Comparison of ENCODE assay signal across 12 cellular contexts in the genomic region with DNA sequence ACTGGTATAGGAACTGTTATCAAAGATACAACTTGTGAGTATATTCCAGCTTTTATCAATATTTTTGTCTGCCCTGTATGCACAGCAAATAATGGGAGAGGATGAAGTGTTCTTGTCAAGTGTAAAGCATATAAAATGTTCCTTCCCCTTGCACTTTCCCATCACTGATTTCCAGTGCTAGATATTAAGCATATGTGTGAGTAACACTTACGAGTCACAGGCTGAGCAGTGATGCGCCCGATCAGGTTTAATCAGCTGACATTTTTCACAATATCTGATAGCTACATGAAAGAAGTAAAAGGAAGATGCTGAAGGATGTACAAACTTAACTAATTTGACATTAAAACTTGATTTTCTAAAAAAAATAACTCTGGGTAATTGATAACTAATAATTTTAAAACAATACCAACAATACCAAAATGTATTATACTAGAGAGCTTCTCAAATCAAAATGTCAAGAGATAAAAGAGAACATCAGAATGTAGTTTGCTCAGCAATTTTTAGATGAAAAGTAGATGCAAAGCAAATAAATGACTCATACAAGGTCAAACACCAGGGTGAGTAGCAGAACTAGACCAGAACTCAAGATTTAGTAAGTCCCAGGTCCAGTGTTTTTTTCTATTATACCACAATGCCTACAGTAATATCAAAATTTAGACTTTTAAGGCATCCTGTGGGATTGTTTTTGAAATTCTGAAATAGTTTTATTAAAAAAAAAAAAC. TPM values are rescaled to one million over a fixed set of nuclear protein-coding genes. Genes with fewer than 3 reads are reported as not detected.
DNase-seq lines count a peak whose midpoint lies in the region; ATAC-seq and TF ChIP-seq lines count a peak whose summit lies in the region.
"Had no signal": no experiment of that assay in that cellular context is flagged by ENCODE, and none has a peak within 500 bp of the region (broad histone marks: within the 10 kb centered on the region; RNA-seq: fewer than 3 reads in every experiment).

No MANE protein-coding gene starts in this region.

- H3K27ac ChIP-seq in Karpas-422 (ENCODE audit: low read length), result no peak overlapping the region
- H3K27ac ChIP-seq in gastrocnemius medialis, result no peak overlapping the region
- H3K27ac ChIP-seq in gastroesophageal sphincter, result no peak overlapping the region
- H3K27ac ChIP-seq: cardiac muscle cell had no signal

- H3K9ac ChIP-seq in Karpas-422 (ENCODE audit: low read length), result no peak overlapping the region

- no peaks in the 10 kb centered on the region for H3K27me3 ChIP-seq in Karpas-422 (ENCODE audit: low read length)
- no peaks in the 10 kb centered on the region for H3K27me3 ChIP-seq in gastrocnemius medialis
- H3K27me3 ChIP-seq in gastroesophageal sphincter, result no peaks in the 10 kb centered on the region
- H3K27me3 ChIP-seq: cardiac muscle cell had no signal

- no peaks in the 10 kb centered on the region for H4K20me1 ChIP-seq in Karpas-422 (ENCODE audit: insufficient read depth, low read depth, low read length)

- H3K36me3 ChIP-seq in Karpas-422 (ENCODE audit: insufficient read depth, low read length) (peaks cover 17% of the 10 kb centered on the region; the same call in 1 of the 2 replicates), gastrocnemius medialis (peaks cover 0 to 12% of the 10 kb centered on the region in 2 donors), gastroesophageal sphincter (peaks cover 0 to 64% of the 10 kb centered on the region in 2 donors)

- no peaks in the 10 kb centered on the region for H3K4me1 ChIP-seq in Karpas-422 (ENCODE audit: low read length)
- no peaks in the 10 kb centered on the region for H3K4me1 ChIP-seq in gastrocnemius medialis
- no peaks in the 10 kb centered on the region for H3K4me1 ChIP-seq in gastroesophageal sphincter

- no peaks in the 10 kb centered on the region for H3K9me2 ChIP-seq in Karpas-422 (replicated peaks; ENCODE audit: insufficient read depth, low read length)

- no peak for TF ChIP-seq EP300 in gastroesophageal sphincter (IDR thresholded peaks at IDR 0.05)

- peak; percentile 11 for DNase-seq in Caki2 (ENCODE audit: low read depth)
- peak; percentile 38 for DNase-seq in Karpas-422
- DNase-seq in astrocyte of the hippocampus (ENCODE audit: low read depth, low spot score), result peak; percentile 11
- no peak for DNase-seq in left lobe of liver (ENCODE audit: low spot score)
- DNase-seq in amygdala (lab: John Stamatoyannopoulos, UW), result no peak
- DNase-seq in gastrocnemius medialis, result no peak
- DNase-seq: activated CD4-positive, alpha-beta T cell treated with anti-CD3 and anti-CD28 coated beads, Interleukin-2, amount 10 ng/mL, durations not matched to agents 7 days and 5 days; hippocampal formation; SHP77 treated with DMSO at 0.1 percent for 48 hours had no signal

- TF ChIP-seq POLR2A in gastrocnemius medialis (IDR thresholded peaks at IDR 0.05), result no peak
- TF ChIP-seq POLR2A in gastroesophageal sphincter (IDR thresholded peaks at IDR 0.05), result no peak

- intact Hi-C loops in gastrocnemius medialis (cut with DNase I; ENCODE audit: low total_unique reads), result no loop called here

- no peak overlapping the region for H3K4me2 ChIP-seq in Karpas-422 (ENCODE audit: low read depth, low read length, poor library complexity, severe bottlenecking)

- no peak overlapping the region for H3K4me3 ChIP-seq in Karpas-422 (ENCODE audit: low read length)
- H3K4me3 ChIP-seq in gastrocnemius medialis, result no peak overlapping the region
- no peak overlapping the region for H3K4me3 ChIP-seq in gastroesophageal sphincter
- H3K4me3 ChIP-seq: cardiac muscle cell had no signal

- ATAC-seq in left lobe of liver (peak; percentile 25), gastrocnemius medialis (no peak), gastroesophageal sphincter (no peak), GM21737 (IDR thresholded peaks at IDR 0.05; ENCODE audit: unreplicated experiment) (no peak)

- H3K9me3 ChIP-seq in Karpas-422 (ENCODE audit: low read length) (no peaks in the 10 kb centered on the region), gastrocnemius medialis (no peaks in the 10 kb centered on the region), gastroesophageal sphincter (no peaks in the 10 kb centered on the region)

- in situ Hi-C loops in Caki2 (cut with HindIII; ENCODE audit: low pct_unique_long_range_greater_than_20kb, low sequenced_read_pairs) (no loop called here), gastrocnemius medialis (cut with MboI; ENCODE audit: low sequenced_read_pairs in 4 of 4) (no loop called here)

- no peak overlapping the region for H2AFZ ChIP-seq in Karpas-422 (ENCODE audit: low read length)

- TF ChIP-seq CTCF in gastrocnemius medialis (IDR thresholded peaks at IDR 0.05 in 4 of 5, conservative IDR thresholded peaks at IDR 0.05 in 1 of 5) (no peak), gastroesophageal sphincter (IDR thresholded peaks at IDR 0.05) (no peak)

- peaks cover 42% of the 10 kb centered on the region for H3K79me2 ChIP-seq in Karpas-422 (ENCODE audit: low read length)

- 81 to 94% methylated on average over 3 of the region's 3 CpGs for WGBS in gastroesophageal sphincter (ENCODE audit: low coverage in 1 of 2), 2 donors

RNA-seq across cellular contexts. Expression of a gene that starts 56.4 kb away (rescaled TPM):
- total RNA-seq in Caki2 (2014; rRNA removed; shearing (Covaris generic); ENCODE audit: low replicate concordance), result 25.4 and 38.1 TPM in 2 replicates
- total RNA-seq in Karpas-422 (2014; rRNA removed; shearing (Covaris generic); ENCODE audit: low replicate concordance), result 44.0 and 129 TPM in 2 replicates
- total RNA-seq in left lobe of liver (18.5 TPM), gastrocnemius medialis (10 to 100 TPM; 14.6 to 29.2 (median 23.1) TPM), gastroesophageal sphincter (10 to 100 TPM; 42.8 to 67.1 (median 58.3) TPM)

Comparison
In these comparisons a context has a peak if more than half of its experiments do, and no peak if none do; other contexts are left out.
1. DNase-seq: peak in Caki2 (single experiment), Karpas-422 (single experiment) and astrocyte of the hippocampus (single experiment); none in left lobe of liver (single experiment), amygdala (0 of 56) and gastrocnemius medialis (0 of 2).